Comparison of ENCODE assay signal across 1 cellular context in the genomic region with DNA sequence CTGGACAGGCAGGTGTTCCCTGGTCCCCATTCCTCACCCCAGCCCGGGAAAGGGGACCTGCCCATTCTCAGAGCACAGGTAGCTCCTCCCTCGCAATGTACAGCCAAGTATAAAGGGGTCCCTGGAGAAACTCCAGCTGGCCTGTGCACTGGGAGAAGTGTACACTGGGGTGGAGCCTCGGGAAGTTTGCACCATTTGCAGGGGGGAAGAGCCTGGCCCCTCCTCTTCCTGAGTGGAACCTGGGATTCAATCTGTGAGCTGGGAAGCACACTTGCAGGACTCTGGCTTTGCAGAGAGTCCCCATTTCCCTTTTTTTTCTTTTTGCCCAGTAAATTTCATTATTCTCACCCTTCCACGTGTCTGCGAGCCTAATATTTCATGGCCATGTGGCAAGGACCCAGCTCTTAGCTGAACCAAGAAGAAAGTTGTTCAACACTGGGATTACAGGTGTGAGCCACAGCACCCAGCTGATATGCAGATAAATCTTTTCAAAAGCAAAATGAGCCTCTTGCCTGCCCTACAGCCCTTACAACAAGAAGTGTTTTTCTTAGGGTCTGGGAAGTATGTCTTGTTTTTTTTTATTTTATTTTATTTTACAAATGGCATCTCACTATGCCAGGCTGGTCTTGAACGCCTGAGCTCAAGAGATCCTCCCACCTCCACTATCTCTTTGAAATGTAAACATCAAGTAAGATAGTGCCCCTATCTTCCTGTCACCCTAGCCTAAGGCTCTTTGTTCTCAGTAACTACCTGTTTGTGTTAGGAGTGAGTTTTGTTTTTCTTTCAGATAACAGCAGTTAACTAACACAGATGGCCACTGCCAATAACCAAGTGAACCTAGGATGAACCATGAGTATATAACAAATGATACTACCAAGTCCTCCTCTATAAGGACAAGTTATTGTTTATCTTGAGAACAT.
TF ChIP-seq lines count a peak whose summit lies in the region.

No MANE protein-coding gene starts in this region.

TF ChIP-seq in HepG2, 621 proteins besides CTCF, POLR2A, EP300 and RAD21 (continued from another document and continues in another):
- TF ChIP-seq, protein P1, sequence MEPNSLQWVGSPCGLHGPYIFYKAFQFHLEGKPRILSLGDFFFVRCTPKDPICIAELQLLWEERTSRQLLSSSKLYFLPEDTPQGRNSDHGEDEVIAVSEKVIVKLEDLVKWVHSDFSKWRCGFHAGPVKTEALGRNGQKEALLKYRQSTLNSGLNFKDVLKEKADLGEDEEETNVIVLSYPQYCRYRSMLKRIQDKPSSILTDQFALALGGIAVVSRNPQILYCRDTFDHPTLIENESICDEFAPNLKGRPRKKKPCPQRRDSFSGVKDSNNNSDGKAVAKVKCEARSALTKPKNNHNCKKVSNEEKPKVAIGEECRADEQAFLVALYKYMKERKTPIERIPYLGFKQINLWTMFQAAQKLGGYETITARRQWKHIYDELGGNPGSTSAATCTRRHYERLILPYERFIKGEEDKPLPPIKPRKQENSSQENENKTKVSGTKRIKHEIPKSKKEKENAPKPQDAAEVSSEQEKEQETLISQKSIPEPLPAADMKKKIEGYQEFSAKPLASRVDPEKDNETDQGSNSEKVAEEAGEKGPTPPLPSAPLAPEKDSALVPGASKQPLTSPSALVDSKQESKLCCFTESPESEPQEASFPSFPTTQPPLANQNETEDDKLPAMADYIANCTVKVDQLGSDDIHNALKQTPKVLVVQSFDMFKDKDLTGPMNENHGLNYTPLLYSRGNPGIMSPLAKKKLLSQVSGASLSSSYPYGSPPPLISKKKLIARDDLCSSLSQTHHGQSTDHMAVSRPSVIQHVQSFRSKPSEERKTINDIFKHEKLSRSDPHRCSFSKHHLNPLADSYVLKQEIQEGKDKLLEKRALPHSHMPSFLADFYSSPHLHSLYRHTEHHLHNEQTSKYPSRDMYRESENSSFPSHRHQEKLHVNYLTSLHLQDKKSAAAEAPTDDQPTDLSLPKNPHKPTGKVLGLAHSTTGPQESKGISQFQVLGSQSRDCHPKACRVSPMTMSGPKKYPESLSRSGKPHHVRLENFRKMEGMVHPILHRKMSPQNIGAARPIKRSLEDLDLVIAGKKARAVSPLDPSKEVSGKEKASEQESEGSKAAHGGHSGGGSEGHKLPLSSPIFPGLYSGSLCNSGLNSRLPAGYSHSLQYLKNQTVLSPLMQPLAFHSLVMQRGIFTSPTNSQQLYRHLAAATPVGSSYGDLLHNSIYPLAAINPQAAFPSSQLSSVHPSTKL (CRISPR knock-in tag; IDR thresholded peaks at IDR 0.05) = peak; percentile 89
- no peak for TF ChIP-seq ZFP36L2 (CRISPR knock-in tag; IDR thresholded peaks at IDR 0.05)
- TF ChIP-seq, protein P2, sequence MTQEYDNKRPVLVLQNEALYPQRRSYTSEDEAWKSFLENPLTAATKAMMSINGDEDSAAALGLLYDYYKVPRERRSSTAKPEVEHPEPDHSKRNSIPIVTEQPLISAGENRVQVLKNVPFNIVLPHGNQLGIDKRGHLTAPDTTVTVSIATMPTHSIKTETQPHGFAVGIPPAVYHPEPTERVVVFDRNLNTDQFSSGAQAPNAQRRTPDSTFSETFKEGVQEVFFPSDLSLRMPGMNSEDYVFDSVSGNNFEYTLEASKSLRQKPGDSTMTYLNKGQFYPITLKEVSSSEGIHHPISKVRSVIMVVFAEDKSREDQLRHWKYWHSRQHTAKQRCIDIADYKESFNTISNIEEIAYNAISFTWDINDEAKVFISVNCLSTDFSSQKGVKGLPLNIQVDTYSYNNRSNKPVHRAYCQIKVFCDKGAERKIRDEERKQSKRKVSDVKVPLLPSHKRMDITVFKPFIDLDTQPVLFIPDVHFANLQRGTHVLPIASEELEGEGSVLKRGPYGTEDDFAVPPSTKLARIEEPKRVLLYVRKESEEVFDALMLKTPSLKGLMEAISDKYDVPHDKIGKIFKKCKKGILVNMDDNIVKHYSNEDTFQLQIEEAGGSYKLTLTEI (CRISPR knock-in tag; conservative IDR thresholded peaks at IDR 0.05) = no peak
- TF ChIP-seq TBX3 (IDR thresholded peaks at IDR 0.05; ENCODE audit: borderline replicate concordance) = peak; percentile 80; the same call in 1 of the 2 replicates
- peak; percentile 57; the same call in 1 of the 2 replicates for TF ChIP-seq FOXK1 (CRISPR knock-in tag; IDR thresholded peaks at IDR 0.05; ENCODE audit: borderline replicate concordance, low read depth)
- TF ChIP-seq SPEN (CRISPR knock-in tag; IDR thresholded peaks at IDR 0.05; ENCODE audit: low read depth) = no peak
- TF ChIP-seq, protein P3, sequence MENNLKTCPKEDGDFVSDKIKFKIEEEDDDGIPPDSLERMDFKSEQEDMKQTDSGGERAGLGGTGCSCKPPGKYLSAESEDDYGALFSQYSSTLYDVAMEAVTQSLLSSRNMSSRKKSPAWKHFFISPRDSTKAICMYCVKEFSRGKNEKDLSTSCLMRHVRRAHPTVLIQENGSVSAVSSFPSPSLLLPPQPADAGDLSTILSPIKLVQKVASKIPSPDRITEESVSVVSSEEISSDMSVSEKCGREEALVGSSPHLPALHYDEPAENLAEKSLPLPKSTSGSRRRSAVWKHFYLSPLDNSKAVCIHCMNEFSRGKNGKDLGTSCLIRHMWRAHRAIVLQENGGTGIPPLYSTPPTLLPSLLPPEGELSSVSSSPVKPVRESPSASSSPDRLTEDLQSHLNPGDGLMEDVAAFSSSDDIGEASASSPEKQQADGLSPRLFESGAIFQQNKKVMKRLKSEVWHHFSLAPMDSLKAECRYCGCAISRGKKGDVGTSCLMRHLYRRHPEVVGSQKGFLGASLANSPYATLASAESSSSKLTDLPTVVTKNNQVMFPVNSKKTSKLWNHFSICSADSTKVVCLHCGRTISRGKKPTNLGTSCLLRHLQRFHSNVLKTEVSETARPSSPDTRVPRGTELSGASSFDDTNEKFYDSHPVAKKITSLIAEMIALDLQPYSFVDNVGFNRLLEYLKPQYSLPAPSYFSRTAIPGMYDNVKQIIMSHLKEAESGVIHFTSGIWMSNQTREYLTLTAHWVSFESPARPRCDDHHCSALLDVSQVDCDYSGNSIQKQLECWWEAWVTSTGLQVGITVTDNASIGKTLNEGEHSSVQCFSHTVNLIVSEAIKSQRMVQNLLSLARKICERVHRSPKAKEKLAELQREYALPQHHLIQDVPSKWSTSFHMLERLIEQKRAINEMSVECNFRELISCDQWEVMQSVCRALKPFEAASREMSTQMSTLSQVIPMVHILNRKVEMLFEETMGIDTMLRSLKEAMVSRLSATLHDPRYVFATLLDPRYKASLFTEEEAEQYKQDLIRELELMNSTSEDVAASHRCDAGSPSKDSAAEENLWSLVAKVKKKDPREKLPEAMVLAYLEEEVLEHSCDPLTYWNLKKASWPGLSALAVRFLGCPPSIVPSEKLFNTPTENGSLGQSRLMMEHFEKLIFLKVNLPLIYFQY (CRISPR knock-in tag; IDR thresholded peaks at IDR 0.05; ENCODE audit: borderline replicate concordance) = no peak
- TF ChIP-seq PITX1 (CRISPR knock-in tag; IDR thresholded peaks at IDR 0.05) = peak; percentile 86
- TF ChIP-seq FOSL2 (CRISPR knock-in tag; IDR thresholded peaks at IDR 0.05) = peak; percentile 68
- no peak for TF ChIP-seq GFI1 (CRISPR knock-in tag; IDR thresholded peaks at IDR 0.05; ENCODE audit: borderline replicate concordance)
- TF ChIP-seq ZKSCAN8 (CRISPR knock-in tag; IDR thresholded peaks at IDR 0.05; ENCODE audit: borderline replicate concordance) = no peak
- TF ChIP-seq KDM6A (CRISPR knock-in tag; IDR thresholded peaks at IDR 0.05; ENCODE audit: low read depth) = peak; percentile 43; the same call in 1 of the 2 replicates
- TF ChIP-seq KLF15 (CRISPR knock-in tag; IDR thresholded peaks at IDR 0.05; ENCODE audit: borderline replicate concordance) = no peak
- no peak for TF ChIP-seq ZKSCAN5 (CRISPR knock-in tag; IDR thresholded peaks at IDR 0.05)
- TF ChIP-seq, protein P4, sequence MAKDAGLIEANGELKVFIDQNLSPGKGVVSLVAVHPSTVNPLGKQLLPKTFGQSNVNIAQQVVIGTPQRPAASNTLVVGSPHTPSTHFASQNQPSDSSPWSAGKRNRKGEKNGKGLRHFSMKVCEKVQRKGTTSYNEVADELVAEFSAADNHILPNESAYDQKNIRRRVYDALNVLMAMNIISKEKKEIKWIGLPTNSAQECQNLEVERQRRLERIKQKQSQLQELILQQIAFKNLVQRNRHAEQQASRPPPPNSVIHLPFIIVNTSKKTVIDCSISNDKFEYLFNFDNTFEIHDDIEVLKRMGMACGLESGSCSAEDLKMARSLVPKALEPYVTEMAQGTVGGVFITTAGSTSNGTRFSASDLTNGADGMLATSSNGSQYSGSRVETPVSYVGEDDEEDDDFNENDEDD (CRISPR knock-in tag; IDR thresholded peaks at IDR 0.05; ENCODE audit: borderline replicate concordance) = no peak
- peak; percentile 35; the same call in 1 of the 2 replicates for TF ChIP-seq SALL1 (CRISPR knock-in tag; IDR thresholded peaks at IDR 0.05)
- TF ChIP-seq, protein P5, sequence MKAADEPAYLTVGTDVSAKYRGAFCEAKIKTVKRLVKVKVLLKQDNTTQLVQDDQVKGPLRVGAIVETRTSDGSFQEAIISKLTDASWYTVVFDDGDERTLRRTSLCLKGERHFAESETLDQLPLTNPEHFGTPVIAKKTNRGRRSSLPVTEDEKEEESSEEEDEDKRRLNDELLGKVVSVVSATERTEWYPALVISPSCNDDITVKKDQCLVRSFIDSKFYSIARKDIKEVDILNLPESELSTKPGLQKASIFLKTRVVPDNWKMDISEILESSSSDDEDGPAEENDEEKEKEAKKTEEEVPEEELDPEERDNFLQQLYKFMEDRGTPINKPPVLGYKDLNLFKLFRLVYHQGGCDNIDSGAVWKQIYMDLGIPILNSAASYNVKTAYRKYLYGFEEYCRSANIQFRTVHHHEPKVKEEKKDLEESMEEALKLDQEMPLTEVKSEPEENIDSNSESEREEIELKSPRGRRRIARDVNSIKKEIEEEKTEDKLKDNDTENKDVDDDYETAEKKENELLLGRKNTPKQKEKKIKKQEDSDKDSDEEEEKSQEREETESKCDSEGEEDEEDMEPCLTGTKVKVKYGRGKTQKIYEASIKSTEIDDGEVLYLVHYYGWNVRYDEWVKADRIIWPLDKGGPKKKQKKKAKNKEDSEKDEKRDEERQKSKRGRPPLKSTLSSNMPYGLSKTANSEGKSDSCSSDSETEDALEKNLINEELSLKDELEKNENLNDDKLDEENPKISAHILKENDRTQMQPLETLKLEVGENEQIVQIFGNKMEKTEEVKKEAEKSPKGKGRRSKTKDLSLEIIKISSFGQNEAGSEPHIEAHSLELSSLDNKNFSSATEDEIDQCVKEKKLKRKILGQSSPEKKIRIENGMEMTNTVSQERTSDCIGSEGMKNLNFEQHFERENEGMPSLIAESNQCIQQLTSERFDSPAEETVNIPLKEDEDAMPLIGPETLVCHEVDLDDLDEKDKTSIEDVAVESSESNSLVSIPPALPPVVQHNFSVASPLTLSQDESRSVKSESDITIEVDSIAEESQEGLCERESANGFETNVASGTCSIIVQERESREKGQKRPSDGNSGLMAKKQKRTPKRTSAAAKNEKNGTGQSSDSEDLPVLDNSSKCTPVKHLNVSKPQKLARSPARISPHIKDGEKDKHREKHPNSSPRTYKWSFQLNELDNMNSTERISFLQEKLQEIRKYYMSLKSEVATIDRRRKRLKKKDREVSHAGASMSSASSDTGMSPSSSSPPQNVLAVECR (CRISPR knock-in tag; IDR thresholded peaks at IDR 0.05; ENCODE audit: borderline replicate concordance) = peak; percentile 19; the same call in 1 of the 2 replicates
- TF ChIP-seq RELA (CRISPR knock-in tag; IDR thresholded peaks at IDR 0.05) = no peak
- TF ChIP-seq ZNF841 (CRISPR knock-in tag; IDR thresholded peaks at IDR 0.05; ENCODE audit: borderline replicate concordance) = no peak
- TF ChIP-seq, protein P6, sequence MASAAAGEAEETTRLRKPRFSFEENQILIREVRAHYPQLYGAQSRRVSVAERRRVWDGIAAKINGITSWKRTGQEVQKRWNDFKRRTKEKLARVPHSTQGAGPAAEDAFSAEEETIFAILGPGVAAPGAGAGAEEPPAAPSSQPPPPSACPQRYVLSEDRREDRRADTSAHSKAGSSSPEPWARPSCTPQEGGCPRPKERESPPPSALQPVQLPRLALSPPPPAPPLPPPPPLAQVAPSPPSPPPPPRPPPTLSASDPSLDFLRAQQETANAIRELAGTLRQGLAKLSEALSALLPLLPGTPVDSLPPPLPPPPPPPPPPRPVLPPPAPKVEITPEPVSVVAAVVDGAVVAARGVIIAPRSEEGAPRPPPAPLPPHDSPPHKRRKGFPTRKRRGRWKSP (CRISPR knock-in tag; IDR thresholded peaks at IDR 0.05) = no peak
- TF ChIP-seq ZNF720 (CRISPR knock-in tag; IDR thresholded peaks at IDR 0.05) = no peak
- TF ChIP-seq DPF2 (CRISPR knock-in tag; IDR thresholded peaks at IDR 0.05; ENCODE audit: borderline replicate concordance, low read depth) = peak; percentile 92
- TF ChIP-seq KLF16 (CRISPR knock-in tag; IDR thresholded peaks at IDR 0.05) = peak in 1 of 2 experiments; percentile 26; a peak in 1 of 4 replicates
- TF ChIP-seq ZNF24 (IDR thresholded peaks at IDR 0.05) = no peak
- TF ChIP-seq, protein P7, sequence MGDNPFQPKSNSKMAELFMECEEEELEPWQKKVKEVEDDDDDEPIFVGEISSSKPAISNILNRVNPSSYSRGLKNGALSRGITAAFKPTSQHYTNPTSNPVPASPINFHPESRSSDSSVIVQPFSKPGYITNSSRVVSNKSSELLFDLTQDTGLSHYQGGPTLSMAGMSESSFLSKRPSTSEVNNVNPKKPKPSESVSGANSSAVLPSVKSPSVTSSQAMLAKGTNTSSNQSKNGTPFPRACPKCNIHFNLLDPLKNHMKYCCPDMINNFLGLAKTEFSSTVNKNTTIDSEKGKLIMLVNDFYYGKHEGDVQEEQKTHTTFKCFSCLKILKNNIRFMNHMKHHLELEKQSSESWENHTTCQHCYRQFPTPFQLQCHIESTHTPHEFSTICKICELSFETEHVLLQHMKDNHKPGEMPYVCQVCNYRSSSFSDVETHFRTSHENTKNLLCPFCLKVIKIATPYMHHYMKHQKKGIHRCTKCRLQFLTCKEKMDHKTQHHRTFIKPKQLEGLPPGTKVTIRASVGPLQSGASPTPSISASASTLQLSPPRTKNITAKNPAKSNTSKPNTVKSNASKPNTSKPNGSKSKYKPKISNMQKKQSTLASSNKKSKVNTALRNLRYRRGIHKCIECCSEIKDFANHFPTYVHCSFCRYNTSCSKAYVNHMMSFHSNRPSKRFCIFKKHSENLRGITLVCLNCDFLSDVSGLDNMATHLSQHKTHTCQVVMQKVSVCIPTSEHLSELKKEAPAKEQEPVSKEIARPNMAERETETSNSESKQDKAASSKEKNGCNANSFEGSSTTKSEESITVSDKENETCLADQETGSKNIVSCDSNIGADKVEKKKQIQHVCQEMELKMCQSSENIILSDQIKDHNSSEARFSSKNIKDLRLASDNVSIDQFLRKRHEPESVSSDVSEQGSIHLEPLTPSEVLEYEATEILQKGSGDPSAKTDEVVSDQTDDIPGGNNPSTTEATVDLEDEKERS (CRISPR knock-in tag; IDR thresholded peaks at IDR 0.05) = 0 out of 2 replicates have a peak, but pooled peaks have one; percentile 35
- peak; percentile 90 for TF ChIP-seq NCOA2 (CRISPR knock-in tag; IDR thresholded peaks at IDR 0.05)
- TF ChIP-seq CREB1 (IDR thresholded peaks at IDR 0.05) = no peak
- TF ChIP-seq CREB1 (CRISPR knock-in tag; IDR thresholded peaks at IDR 0.05) = peak; percentile 50; the same call in 1 of the 2 replicates
- TF ChIP-seq ISX (CRISPR knock-in tag; conservative IDR thresholded peaks at IDR 0.05) = no peak
